In genomic region chr4:99027304-99027703, GRCh38 we compare ENCODE assay signal across 1 cellular context.
TF ChIP-seq lines count a peak whose summit lies in the region.

No MANE protein-coding gene starts in this region.

TF ChIP-seq in SK-N-SH, 30 proteins besides CTCF, POLR2A, EP300 and RAD21 (continued from another document):
- TF ChIP-seq USF1 (IDR thresholded peaks at IDR 0.05; ENCODE audit: borderline replicate concordance, low read depth): no peak
